ENCODE assay signal across 8 cellular contexts in genomic region chr2:151238527-151239487, GRCh38. TPM values are rescaled to one million over a fixed set of nuclear protein-coding genes. Genes with fewer than 3 reads are reported as not detected.
DNase-seq lines count a peak whose midpoint lies in the region; ATAC-seq and TF ChIP-seq lines count a peak whose summit lies in the region.

No MANE protein-coding gene starts in this region.

- ATAC-seq in GM18498 (IDR thresholded peaks at IDR 0.05; ENCODE audit: unreplicated experiment), result peak; percentile 83
- peak; percentile 86 for ATAC-seq in HG02870 (IDR thresholded peaks at IDR 0.05; ENCODE audit: unreplicated experiment)
- ATAC-seq in right lobe of liver, result peak; percentile 91 to 98 (median 94)

- H3K4me3 ChIP-seq in AG10803 (ENCODE audit: low read length), result no peak overlapping the region
- H3K4me3 ChIP-seq in choroid plexus epithelial cell (ENCODE audit: low read depth, low read length), result no peak overlapping the region
- H3K4me3 ChIP-seq in right lobe of liver, result no peak overlapping the region
- no peak overlapping the region for H3K4me3 ChIP-seq in stomach

- DNase-seq in AG10803 (ENCODE audit: low read depth) (peak; percentile 89), NCI-H146 (lab: John Stamatoyannopoulos, UW) (peak; percentile 19), SKM-1 treated with dmso at 0.1 percent for 144 hours (lab: John Stamatoyannopoulos, UW; ENCODE audit: unreplicated experiment) (peak; percentile 53), choroid plexus epithelial cell (ENCODE audit: low read depth) (peak; percentile 93), right lobe of liver (peak in 1 of 3 donors; percentile 50), stomach (no peak)

- no peak for TF ChIP-seq EP300 in stomach (IDR thresholded peaks at IDR 0.05)

- no peak overlapping the region for H3K27ac ChIP-seq in right lobe of liver
- no peak overlapping the region for H3K27ac ChIP-seq in stomach

- peak; percentile 90 for TF ChIP-seq CTCF in AG10803 (conservative IDR thresholded peaks at IDR 0.05; ENCODE audit: low read length)
- TF ChIP-seq CTCF in choroid plexus epithelial cell (conservative IDR thresholded peaks at IDR 0.05; ENCODE audit: low read depth, low read length), result peak; percentile 83
- TF ChIP-seq CTCF in right lobe of liver (IDR thresholded peaks at IDR 0.05), result peak; percentile 80 to 93 (median 86)
- TF ChIP-seq CTCF in stomach (IDR thresholded peaks at IDR 0.05), result peak in 5 of 7 experiments; percentile 57 to 77 (median 60)

- H3K4me1 ChIP-seq in right lobe of liver (no peaks in the 10 kb centered on the region), stomach (peaks cover 0 to 9% (median 0%) of the 10 kb centered on the region in 4 donors)

- H3K27me3 ChIP-seq in right lobe of liver, result no peaks in the 10 kb centered on the region
- no peaks in the 10 kb centered on the region for H3K27me3 ChIP-seq in stomach

- no peak for TF ChIP-seq POLR2A in right lobe of liver (IDR thresholded peaks at IDR 0.05)
- no peak for TF ChIP-seq POLR2A in stomach (IDR thresholded peaks at IDR 0.05)

- intact Hi-C loops in right lobe of liver (cut with DNase I), result no loop called here
- intact Hi-C loops in stomach (cut with DNase I; ENCODE audit: low total_unique reads), result no loop called here

- 15% methylated on average over 6 of the region's 6 CpGs for WGBS in right lobe of liver (ENCODE audit: insufficient coverage, low coverage, low lambda C conversion rate, missing lambda C conversion rate)
- WGBS in stomach, 5 donors, result 9 to 12% (median 11%) methylated on average over 6 of the region's 6 CpGs

- no peaks in the 10 kb centered on the region for H3K36me3 ChIP-seq in right lobe of liver
- no peaks in the 10 kb centered on the region for H3K36me3 ChIP-seq in stomach

- H3K9me3 ChIP-seq in right lobe of liver, result no peaks in the 10 kb centered on the region
- H3K9me3 ChIP-seq in stomach, result no peaks in the 10 kb centered on the region

RNA-seq across cellular contexts. Expression of gene RBM43, which starts 22.9 kb away (rescaled TPM):
- total RNA-seq in right lobe of liver (1 to 10 TPM; 2.2 to 4.2 (median 3.3) TPM), stomach (10 to 100 TPM in 1 of 5 donors, 1 to 10 TPM in 4; 1.3 to 10.8 (median 1.7) TPM)
- 1 to 10 TPM; 1.8 to 2.9 (median 2.6) TPM for polyA plus RNA-seq in stomach

RNA-seq across cellular contexts. Expression of gene NMI, which starts 50.7 kb away (rescaled TPM):
- total RNA-seq in right lobe of liver (10 to 100 TPM in 3 of 6 experiments, 1 to 10 TPM in 3; 7.2 to 14.2 (median 10.2) TPM), stomach (10 to 100 TPM in 2 of 5 donors, 1 to 10 TPM in 3; 2.6 to 22.0 (median 8.2) TPM)
- polyA plus RNA-seq in stomach, result 10 to 100 TPM; 11.1 to 16.8 (median 16.1) TPM
